In the genomic region with DNA sequence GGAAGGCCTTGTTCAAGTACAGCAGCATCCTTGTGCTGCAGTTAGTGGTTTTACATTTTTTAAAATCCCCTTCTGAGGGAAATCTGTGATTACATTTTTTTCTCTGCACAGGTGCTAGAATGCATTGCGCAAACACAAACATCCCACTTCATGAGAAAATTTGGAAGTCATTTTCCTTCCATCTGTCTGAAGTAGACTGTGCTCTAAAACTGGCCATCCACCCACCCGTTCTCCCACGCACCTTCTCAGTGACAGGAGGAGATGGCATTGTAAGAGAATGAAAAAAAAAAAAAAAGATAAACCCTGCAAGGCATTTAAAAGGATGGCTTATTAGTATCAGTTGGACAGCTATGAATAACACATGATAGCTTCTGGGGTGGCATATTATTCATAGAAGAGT, we compare ENCODE assay signal across 15 cellular contexts.
DNase-seq lines count a peak whose midpoint lies in the region; ATAC-seq and TF ChIP-seq lines count a peak whose summit lies in the region.
"Had no signal": no experiment of that assay in that cellular context is flagged by ENCODE, and none has a peak within 500 bp of the region (broad histone marks: within the 10 kb centered on the region; RNA-seq: fewer than 3 reads in every experiment).

No MANE protein-coding gene starts in this region.

- H3K36me3 ChIP-seq in endodermal cell (ENCODE audit: control insufficient read depth, insufficient read depth, low read length) (no peaks in the 10 kb centered on the region), gastrocnemius medialis (no peaks in the 10 kb centered on the region)

- peak; percentile 34 for DNase-seq in G401 (ENCODE audit: low spot score)
- DNase-seq in endodermal cell, result no peak
- peak; percentile 68 for DNase-seq in superior temporal gyrus (ENCODE audit: extremely low spot score)
- no peak for DNase-seq in HUDEP-2 (lab: John Stamatoyannopoulos, UW; ENCODE audit: unreplicated experiment in 76 of 76)
- no peak for DNase-seq in dedifferentiated amniotic fluid mesenchymal stem cell (ENCODE audit: extremely low spot score)
- DNase-seq in gastrocnemius medialis, result no peak
- DNase-seq: Calu3, DMS79 treated with DMSO at 0.1 percent for 48 hours, NCI-H1048, NCI-H446, NCI-H524 treated with DMSO at 0.1 percent for 48 hours, PC-3, SJCRH30 had no signal

- in situ Hi-C loops in G401 (cut with HindIII; ENCODE audit: low sequenced_read_pairs), result no loop called here
- in situ Hi-C loops in gastrocnemius medialis (cut with MboI; ENCODE audit: low sequenced_read_pairs in 4 of 4), result no loop called here

- intact Hi-C loops in gastrocnemius medialis (cut with DNase I; ENCODE audit: low total_unique reads), result no loop called here

- H3K27me3 ChIP-seq in endodermal cell (ENCODE audit: control insufficient read depth, insufficient read depth, low read length, poor library complexity, severe bottlenecking) (no peaks in the 10 kb centered on the region), gastrocnemius medialis (no peaks in the 10 kb centered on the region)
- H3K27me3 ChIP-seq: SJCRH30 had no signal

- H3K4me3 ChIP-seq in endodermal cell (ENCODE audit: low read length) (no peak overlapping the region), gastrocnemius medialis (no peak overlapping the region)
- H3K4me3 ChIP-seq: SJCRH30 had no signal

- H3K27me3 Mint-ChIP-seq in endodermal cell (ENCODE audit: insufficient read depth), result peaks cover 2% of the 10 kb centered on the region

- TF ChIP-seq CTCF in endodermal cell (conservative IDR thresholded peaks at IDR 0.05) (no peak), gastrocnemius medialis (IDR thresholded peaks at IDR 0.05 in 4 of 5, conservative IDR thresholded peaks at IDR 0.05 in 1 of 5) (no peak)

- H3K9me3 Mint-ChIP-seq in endodermal cell, result no peaks in the 10 kb centered on the region

- no peak for TF ChIP-seq RAD21 in Ishikawa (IDR thresholded peaks at IDR 0.05; ENCODE audit: low read depth)

- H3K4me1 ChIP-seq in endodermal cell (ENCODE audit: control insufficient read depth, insufficient read depth, low read length), result no peaks in the 10 kb centered on the region
- H3K4me1 ChIP-seq in gastrocnemius medialis, result no peaks in the 10 kb centered on the region

- no peak overlapping the region for H3K4me3 Mint-ChIP-seq in endodermal cell

- TF ChIP-seq POLR2A in gastrocnemius medialis (IDR thresholded peaks at IDR 0.05), result no peak

- no peak for TF ChIP-seq EP300 in Ishikawa (IDR thresholded peaks at IDR 0.05; ENCODE audit: borderline replicate concordance)

- no peak for ATAC-seq in gastrocnemius medialis
- ATAC-seq: PC-3 had no signal

- no peaks in the 10 kb centered on the region for H3K36me3 Mint-ChIP-seq in endodermal cell (ENCODE audit: low read depth)

- peak overlapping the region; percentile 81 for H3K27ac ChIP-seq in endodermal cell (ENCODE audit: low read depth, low read length)
- H3K27ac ChIP-seq in gastrocnemius medialis, result no peak overlapping the region
- H3K27ac ChIP-seq: KMS-11, SJCRH30 had no signal

- H3K9me3 ChIP-seq in endodermal cell (ENCODE audit: control insufficient read depth, low read length) (no peaks in the 10 kb centered on the region), gastrocnemius medialis (no peaks in the 10 kb centered on the region)
- H3K9me3 ChIP-seq: SJCRH30 had no signal

- H3K9ac ChIP-seq in endodermal cell (ENCODE audit: extremely low read depth, low read length, poor library complexity, severe bottlenecking), result no peak overlapping the region
- H3K9ac ChIP-seq: KMS-11 had no signal

- 97 to 100% methylated on average over 3 of the region's 3 CpGs for WGBS in endodermal cell (ENCODE audit: insufficient coverage in 1 of 2, insufficient read length in 1 of 2), 2 experiments

- H3K27ac Mint-ChIP-seq in endodermal cell, result no peak overlapping the region

- no peaks in the 10 kb centered on the region for H3K4me1 Mint-ChIP-seq in endodermal cell

TF ChIP-seq in Ishikawa, 13 proteins besides CTCF, POLR2A, EP300 and RAD21:
- TF ChIP-seq CEBPB (IDR thresholded peaks at IDR 0.05), result peak; percentile 32; the same call in 1 of the 2 replicates
- no peak for TF ChIP-seq TAF1 (IDR thresholded peaks at IDR 0.05; ENCODE audit: low read depth)
TF ChIP-seq in Ishikawa: peak in this region for 1.

Comparison
In these comparisons a context has a peak if more than half of its experiments do, and no peak if none do; other contexts are left out.
1. DNase-seq: peak in G401 (single experiment) and superior temporal gyrus (single experiment); none in endodermal cell (single experiment), HUDEP-2 (0 of 76), dedifferentiated amniotic fluid mesenchymal stem cell (single experiment) and gastrocnemius medialis (0 of 2).